In genomic region chr14:51989293-51990234, GRCh38 we compare ENCODE assay signal across 8 cellular contexts. TPM values are rescaled to one million over a fixed set of nuclear protein-coding genes. Genes with fewer than 3 reads are reported as not detected.
DNase-seq lines count a peak whose midpoint lies in the region; ATAC-seq, FAIRE-seq and TF ChIP-seq lines count a peak whose summit lies in the region.

Gene RTRAF, plus strand, starts transcription at chr14:51989546. Its CDS starts 94 bp downstream, at chr14:51989640.

- peak; percentile 98 for FAIRE-seq in urothelium cell line (lab: Jason Lieb, UNC)

- WGBS in psoas muscle, 3 donors: 0 to 1% (median 1%) methylated on average over 57 to 72 of the region's 72 CpGs

- peak within 1 kb of the TSS; percentile 89 for H3K4me3 ChIP-seq in left ventricle myocardium inferior
- H3K4me3 ChIP-seq in psoas muscle: peak within 1 kb of the TSS; percentile 93

- ATAC-seq in HG02870 (IDR thresholded peaks at IDR 0.05; ENCODE audit: unreplicated experiment) (peak; percentile 87), T-helper 17 cell (peak; percentile 97), psoas muscle (peak; percentile 99 to 100 (median 100))

- H3K36me3 ChIP-seq in left ventricle myocardium inferior (peaks cover 28% of the 10 kb centered on the region), psoas muscle (ENCODE audit: insufficient read depth in 1 of 2, low read depth in 1 of 2) (peaks cover 0 to 34% of the 10 kb centered on the region in 2 donors)

- peak within 1 kb of the TSS; percentile 97 for H3K27ac Mint-ChIP-seq in T-helper 17 cell

- H3K4me1 ChIP-seq in left ventricle myocardium inferior (peaks cover 58% of the 10 kb centered on the region), psoas muscle (peaks cover 20% of the 10 kb centered on the region)

- no peak for TF ChIP-seq CTCF in GM13977 (IDR thresholded peaks at IDR 0.05; ENCODE audit: extremely low read depth, insufficient read depth, missing control alignments)
- no peak for TF ChIP-seq CTCF in left ventricle myocardium inferior (IDR thresholded peaks at IDR 0.05; ENCODE audit: borderline replicate concordance)
- TF ChIP-seq CTCF in psoas muscle (IDR thresholded peaks at IDR 0.05): no peak

- peaks cover 22% of the 10 kb centered on the region for H3K4me1 Mint-ChIP-seq in T-helper 17 cell

- H3K27me3 ChIP-seq in left ventricle myocardium inferior (ENCODE audit: low read depth): no peaks in the 10 kb centered on the region
- H3K27me3 ChIP-seq in psoas muscle (ENCODE audit: insufficient read depth in 3 of 3, low read length in 2 of 3): no peaks in the 10 kb centered on the region

- peaks cover 5% of the 10 kb centered on the region for H3K27me3 Mint-ChIP-seq in T-helper 17 cell

- peak within 1 kb of the TSS; percentile 92 for H3K27ac ChIP-seq in left ventricle myocardium inferior (replicated peaks)
- H3K27ac ChIP-seq in psoas muscle: peak within 1 kb of the TSS; percentile 91

- intact Hi-C loops in left ventricle myocardium inferior (cut with micrococcal nuclease): no loop called here
- intact Hi-C loops in psoas muscle (cut with DNase I): no loop called here

- DNase-seq in GM13977 (ENCODE audit: low spot score): peak; percentile 93
- DNase-seq in NCI-H146 treated with DMSO at 0.1 percent for 48 hours (lab: John Stamatoyannopoulos, UW; ENCODE audit: unreplicated experiment): peak; percentile 83
- peak; percentile 88 to 90 (median 88) for DNase-seq in T-helper 17 cell
- peak; percentile 51 to 96 (median 87) for DNase-seq in amygdala (lab: John Stamatoyannopoulos, UW)
- DNase-seq in left ventricle myocardium inferior: peak; percentile 95
- DNase-seq in psoas muscle: peak; percentile 95 to 97
- DNase-seq in urothelium cell line (ENCODE audit: low spot score): peak; percentile 99

- peak within 1 kb of the TSS; percentile 98 for H3K4me3 Mint-ChIP-seq in T-helper 17 cell

- peaks cover 5% of the 10 kb centered on the region for H3K36me3 Mint-ChIP-seq in T-helper 17 cell (ENCODE audit: low read depth)

- in situ Hi-C loops in GM13977 (cut with MboI; ENCODE audit: low pct_unique_long_range_greater_than_20kb, low sequenced_read_pairs, unreplicated experiment): loop anchor here (25.0 kb wide), 1 partner anchor 702 kb away; no protein-coding TSS in a partner anchor

- H3K9me3 ChIP-seq in T-helper 17 cell (ENCODE audit: control insufficient read depth, low read length, poor library complexity, severe bottlenecking) (no peaks in the 10 kb centered on the region), left ventricle myocardium inferior (replicated peaks) (no peaks in the 10 kb centered on the region), psoas muscle (no peaks in the 10 kb centered on the region)

RNA-seq across cellular contexts. Expression of gene RTRAF, which starts in this region (rescaled TPM):
- total RNA-seq in T-helper 17 cell (100 to 1,000 TPM; 123 to 135 TPM), left ventricle myocardium inferior (237 TPM), psoas muscle (100 to 1,000 TPM; 153 to 174 (median 166) TPM)
- polyA plus RNA-seq in psoas muscle: 100 to 1,000 TPM; 110 to 151 (median 135) TPM

Comparison
In these comparisons a context has a peak if more than half of its experiments do, and no peak if none do; other contexts are left out.
1. Peak in every context shown above with its lines: DNase-seq, ATAC-seq, H3K4me3 ChIP-seq and H3K27ac ChIP-seq.